7 cellular contexts compared by ENCODE assay signal in genomic region chr15:90839187-90840071, GRCh38. TPM values are rescaled to one million over a fixed set of nuclear protein-coding genes. Genes with fewer than 3 reads are reported as not detected.
A peak's percentile ranks its signal among the peaks of the same experiment; 100 is the strongest.
DNase-seq lines count a peak whose midpoint lies in the region; ATAC-seq, FAIRE-seq and TF ChIP-seq lines count a peak whose summit lies in the region.

No MANE protein-coding gene starts in this region.

- 0 out of 2 replicates have a peak overlapping the region, but pooled peaks have one; percentile 1 for H2AFZ ChIP-seq in MM.1S (ENCODE audit: low read length)

- H4K20me1 ChIP-seq in MM.1S (ENCODE audit: insufficient read depth, low read length) = no peaks in the 10 kb centered on the region

- no peaks in the 10 kb centered on the region for H3K9me2 ChIP-seq in MM.1S (replicated peaks; ENCODE audit: insufficient read depth, low read length)

- ATAC-seq in GM18511 (IDR thresholded peaks at IDR 0.05; ENCODE audit: unreplicated experiment) = peak; percentile 79
- ATAC-seq in GM21737 (IDR thresholded peaks at IDR 0.05; ENCODE audit: unreplicated experiment) = peak; percentile 72
- no peak for ATAC-seq in activated naive CD8-positive, alpha-beta T cell treated with anti-CD3 and anti-CD28 coated beads, Interleukin-2, amount 50 U/mL, for 24 hours
- ATAC-seq in left lung = peak; percentile 86

- no peaks in the 10 kb centered on the region for H3K36me3 ChIP-seq in MM.1S (replicated peaks; ENCODE audit: insufficient read depth, low read length)
- no peaks in the 10 kb centered on the region for H3K36me3 ChIP-seq in left lung

- H3K27ac ChIP-seq in MM.1S (ENCODE audit: low read length) = no peak overlapping the region
- peak overlapping the region; percentile 26 to 88 for H3K27ac ChIP-seq in left lung
- no peak overlapping the region for H3K27ac ChIP-seq in coronary artery

- H3K9me3 Mint-ChIP-seq in activated naive CD8-positive, alpha-beta T cell treated with anti-CD3 and anti-CD28 coated beads, Interleukin-2, amount 50 U/mL, for 24 hours = no peaks in the 10 kb centered on the region

- H3K79me2 ChIP-seq in MM.1S (ENCODE audit: low read length) = no peaks in the 10 kb centered on the region

- H3K4me2 ChIP-seq in MM.1S (ENCODE audit: low read depth, low read length) = peak overlapping the region; percentile 32; the same call in 1 of the 2 replicates

- no peak for TF ChIP-seq CTCF in MM.1S (IDR thresholded peaks at IDR 0.05; ENCODE audit: low read length)
- TF ChIP-seq CTCF in left lung (IDR thresholded peaks at IDR 0.05) = no peak
- no peak for TF ChIP-seq CTCF in coronary artery (IDR thresholded peaks at IDR 0.05)

- H3K9ac ChIP-seq in MM.1S (ENCODE audit: low read length) = no peak overlapping the region

- H3K9me3 ChIP-seq in MM.1S (replicated peaks; ENCODE audit: insufficient read depth, low read length) (no peaks in the 10 kb centered on the region), left lung (no peaks in the 10 kb centered on the region)

- peak overlapping the region; percentile 68 for H3K27ac Mint-ChIP-seq in activated naive CD8-positive, alpha-beta T cell treated with anti-CD3 and anti-CD28 coated beads, Interleukin-2, amount 50 U/mL, for 24 hours

- H3F3A ChIP-seq in MM.1S (ENCODE audit: insufficient read depth, low read length) = no peaks in the 10 kb centered on the region

- no peak for FAIRE-seq in RCC 7860 (lab: Jason Lieb, UNC)

- peak overlapping the region; percentile 75 for H3K4me3 Mint-ChIP-seq in activated naive CD8-positive, alpha-beta T cell treated with anti-CD3 and anti-CD28 coated beads, Interleukin-2, amount 50 U/mL, for 24 hours

- 0 out of 2 replicates have a peak, but pooled peaks cover 6% of the 10 kb centered on the region for H3K4me1 ChIP-seq in MM.1S (ENCODE audit: low read length)
- H3K4me1 ChIP-seq in left lung = peaks cover 0 to 68% of the 10 kb centered on the region in 2 donors

- H3K36me3 Mint-ChIP-seq in activated naive CD8-positive, alpha-beta T cell treated with anti-CD3 and anti-CD28 coated beads, Interleukin-2, amount 50 U/mL, for 24 hours (ENCODE audit: low read depth) = no peaks in the 10 kb centered on the region

- H3K4me1 Mint-ChIP-seq in activated naive CD8-positive, alpha-beta T cell treated with anti-CD3 and anti-CD28 coated beads, Interleukin-2, amount 50 U/mL, for 24 hours = peaks cover 60% of the 10 kb centered on the region

- H3K27me3 Mint-ChIP-seq in activated naive CD8-positive, alpha-beta T cell treated with anti-CD3 and anti-CD28 coated beads, Interleukin-2, amount 50 U/mL, for 24 hours = peaks cover 3% of the 10 kb centered on the region

- peak; percentile 45 for DNase-seq in MM.1S
- peak; percentile 46 for DNase-seq in activated naive CD8-positive, alpha-beta T cell treated with anti-CD3 and anti-CD28 coated beads, Interleukin-2, amount 50 U/mL, for 24 hours
- peak; percentile 68 to 81 for DNase-seq in left lung
- no peak for DNase-seq in RCC 7860 (ENCODE audit: low spot score)
- DNase-seq in coronary artery (ENCODE audit: low spot score) = no peak

- H3K4me3 ChIP-seq in MM.1S (ENCODE audit: low read length) (0 out of 2 replicates have a peak overlapping the region, but pooled peaks have one; percentile 3), left lung (peak overlapping the region in 1 of 2 donors; percentile 28), coronary artery (no peak overlapping the region)

- no peaks in the 10 kb centered on the region for H3K27me3 ChIP-seq in MM.1S (replicated peaks; ENCODE audit: insufficient read depth, low read length)
- no peaks in the 10 kb centered on the region for H3K27me3 ChIP-seq in left lung

- intact Hi-C loops in left lung (cut with DNase I) = no loop called here

RNA-seq across cellular contexts. Expression of gene FURIN, which starts 29.0 kb away (rescaled TPM):
- 100 to 1,000 TPM; 114 TPM for total RNA-seq in left lung

RNA-seq across cellular contexts. Expression of gene FES, which starts 44.9 kb away (rescaled TPM):
- 10 to 100 TPM; 37.6 to 65.2 TPM for total RNA-seq in left lung

Comparison
In these comparisons a context has a peak if more than half of its experiments do, and no peak if none do; other contexts are left out.
1. DNase-seq: peak in MM.1S (single experiment), activated naive CD8-positive, alpha-beta T cell treated with anti-CD3 and anti-CD28 coated beads, Interleukin-2, amount 50 U/mL, for 24 hours (single experiment) and left lung (2 of 2); none in RCC 7860 (single experiment) and coronary artery (single experiment).
2. H3K27ac ChIP-seq: peak in left lung (2 of 2); none in MM.1S (single experiment) and coronary artery (0 of 2).